In the genomic region with DNA sequence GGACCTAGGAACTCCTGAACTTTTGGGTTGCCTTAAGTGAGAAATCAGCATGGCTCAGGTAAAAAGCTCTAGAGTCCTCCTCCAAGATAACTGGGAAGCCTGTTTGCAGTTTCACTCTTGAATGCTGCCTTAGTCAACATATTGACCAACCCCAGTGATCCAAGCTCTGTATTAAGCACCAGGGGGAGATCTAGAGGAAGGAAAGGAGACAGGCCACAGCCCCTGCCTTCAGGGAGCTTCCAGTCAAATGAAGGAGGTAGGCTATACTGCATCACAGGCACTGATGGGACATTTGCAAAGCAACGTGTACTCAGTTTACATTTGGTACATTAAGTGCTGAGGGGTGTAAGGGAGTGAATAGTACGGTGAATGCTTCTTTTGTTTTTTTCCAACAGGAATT, we compare ENCODE assay signal across 9 cellular contexts. TPM values are rescaled to one million over a fixed set of nuclear protein-coding genes. Genes with fewer than 3 reads are reported as not detected.
DNase-seq lines count a peak whose midpoint lies in the region; TF ChIP-seq lines count a peak whose summit lies in the region.
"Had no signal": no experiment of that assay in that cellular context is flagged by ENCODE, and none has a peak within 500 bp of the region (broad histone marks: within the 10 kb centered on the region; RNA-seq: fewer than 3 reads in every experiment).

No MANE protein-coding gene starts in this region.

- no peak overlapping the region for H3K27ac ChIP-seq in SJCRH30
- peak overlapping the region; percentile 97 for H3K27ac ChIP-seq in rectal smooth muscle tissue (ENCODE audit: low read depth, low read length)

- in situ Hi-C loops in KBM-7 (cut with MboI; ENCODE audit: low pct_unique_long_range_greater_than_20kb, low sequenced_read_pairs): no loop called here

- no peaks in the 10 kb centered on the region for H3K27me3 ChIP-seq in SJCRH30
- H3K27me3 ChIP-seq in rectal smooth muscle tissue (ENCODE audit: control insufficient read depth, insufficient read depth, low read length): no peaks in the 10 kb centered on the region
- peaks cover 16% of the 10 kb centered on the region for H3K27me3 ChIP-seq in H7 (ENCODE audit: control insufficient read depth, insufficient read depth, low read length)

- TF ChIP-seq CTCF in epithelial cell of proximal tubule (conservative IDR thresholded peaks at IDR 0.05; ENCODE audit: low read depth, low read length): no peak

- H3K9ac ChIP-seq in rectal smooth muscle tissue (ENCODE audit: low read length): no peak overlapping the region

- H3K4me1 ChIP-seq in SJCRH30: peaks cover 5% of the 10 kb centered on the region; the same call in 1 of the 2 replicates
- peaks cover 29% of the 10 kb centered on the region for H3K4me1 ChIP-seq in rectal smooth muscle tissue (ENCODE audit: control insufficient read depth, insufficient read depth, low read length)

- DNase-seq in SJCRH30 (no peak), epithelial cell of proximal tubule (ENCODE audit: low read depth) (no peak), NCI-H2196 treated with DMSO at 0.1 percent for 48 hours (lab: John Stamatoyannopoulos, UW; ENCODE audit: unreplicated experiment) (no peak), H7 (no peak), NCI-H187 treated with DMSO at 0.1 percent for 48 hours (lab: John Stamatoyannopoulos, UW) (no peak), KBM-7 (no peak)
- DNase-seq: NCI-H2171 had no signal

- no peaks in the 10 kb centered on the region for H3K9me3 ChIP-seq in SJCRH30 (replicated peaks)

- H3K4me3 ChIP-seq in GM08714 (ENCODE audit: low read length) (peak overlapping the region; percentile 76), SJCRH30 (peak overlapping the region; percentile 73), epithelial cell of proximal tubule (ENCODE audit: low read depth, low read length) (peak overlapping the region; percentile 84), rectal smooth muscle tissue (ENCODE audit: low read length) (peak overlapping the region; percentile 81), H7 (ENCODE audit: insufficient read depth, low read depth, low read length) (no peak overlapping the region)

- H3K36me3 ChIP-seq in SJCRH30 (peaks cover 30% of the 10 kb centered on the region), rectal smooth muscle tissue (ENCODE audit: control insufficient read depth, insufficient read depth, low read length) (peaks cover 31% of the 10 kb centered on the region), H7 (replicated peaks; ENCODE audit: control insufficient read depth, insufficient read depth, low read length) (peaks cover 14% of the 10 kb centered on the region)

RNA-seq across cellular contexts. Expression of a gene that starts 1.2 kb away (rescaled TPM):
- 1.7 and 3.3 TPM in 2 replicates for total RNA-seq in SJCRH30 (2014; rRNA removed; shearing (Covaris generic))
- 1.6 and 10.4 TPM in 2 replicates for total RNA-seq in epithelial cell of proximal tubule
- 3.0 and 3.4 TPM in 2 replicates for total RNA-seq in H7 (2014; rRNA removed; shearing (Covaris generic))

RNA-seq across cellular contexts. Expression of a gene that starts 1.4 kb away (rescaled TPM):
- total RNA-seq in SJCRH30 (2014; rRNA removed; shearing (Covaris generic)): 17.4 and 17.8 TPM in 2 replicates
- 5.5 and 7.0 TPM in 2 replicates for total RNA-seq in epithelial cell of proximal tubule
- 8.7 and 9.1 TPM in 2 replicates for total RNA-seq in H7 (2014; rRNA removed; shearing (Covaris generic))

RNA-seq across cellular contexts. Expression of a gene that starts 25.1 kb away (rescaled TPM):
- total RNA-seq in SJCRH30 (2014; rRNA removed; shearing (Covaris generic)): not detected in 2 replicates
- total RNA-seq in epithelial cell of proximal tubule: 0.46 and 3.3 TPM in 2 replicates
- 0.30 and 0.52 TPM in 2 replicates for total RNA-seq in H7 (2014; rRNA removed; shearing (Covaris generic))

RNA-seq across cellular contexts. Expression of a gene that starts 50.1 kb away (rescaled TPM):
- total RNA-seq in SJCRH30 (2014; rRNA removed; shearing (Covaris generic)): 5.0 and 5.5 TPM in 2 replicates
- total RNA-seq in epithelial cell of proximal tubule: 4.2 and 6.1 TPM in 2 replicates
- 50.1 and 58.1 TPM in 2 replicates for total RNA-seq in H7 (2014; rRNA removed; shearing (Covaris generic))
